In genomic region chr16:2827831-2828520, GRCh38 we compare ENCODE assay signal across 19 cellular contexts. TPM values are rescaled to one million over a fixed set of nuclear protein-coding genes. Genes with fewer than 3 reads are reported as not detected.
"Had no signal": no experiment of that assay in that cellular context is flagged by ENCODE, and none has a peak within 500 bp of the region (broad histone marks: within the 10 kb centered on the region; RNA-seq: fewer than 3 reads in every experiment).

No MANE protein-coding gene starts in this region.

- DNase-seq: activated CD4-positive, alpha-beta T cell treated with anti-CD3 and anti-CD28 coated beads, Interleukin-2, amount 50 U/mL, for 1 hour; activated CD4-positive, CD25-positive, alpha-beta regulatory T cell treated with anti-CD3 and anti-CD28 coated beads, Interleukin-2, amount 50 U/mL, for 72 hours; activated CD8-positive, alpha-beta memory T cell treated with anti-CD3 and anti-CD28 coated beads for 24 hours; activated gamma-delta T cell; foreskin melanocyte; naive thymus-derived CD8-positive, alpha-beta T cell; stimulated activated CD4-positive, alpha-beta T cell treated with anti-CD3 and anti-CD28 coated beads, Interleukin-4, amount 100 ng/mL, for 4 hours; T-helper 17 cell; testis had no signal

- H3K36me3 ChIP-seq: neutrophil, upper lobe of left lung had no signal

- H3K27ac ChIP-seq: neutrophil, parathyroid adenoma, testis, upper lobe of left lung had no signal

- H3K9me3 Mint-ChIP-seq: activated naive CD4-positive, alpha-beta T cell treated with anti-CD3 and anti-CD28 coated beads, Interleukin-2, amount 50 U/mL, for 24 hours; naive thymus-derived CD8-positive, alpha-beta T cell; stimulated activated memory B cell treated with anti-CD40 and anti-IgM and Interleukin-4, amounts not matched to agents 10 μg/mL and 1 μg/mL and 100 μg/mL, for 72 hours had no signal

- H3K4me3 ChIP-seq: testis, upper lobe of left lung had no signal

- H3K27ac Mint-ChIP-seq: activated naive CD4-positive, alpha-beta T cell treated with anti-CD3 and anti-CD28 coated beads, Interleukin-2, amount 50 U/mL, for 24 hours; stimulated activated memory B cell treated with anti-CD40 and anti-IgM and Interleukin-4, amounts not matched to agents 10 μg/mL and 1 μg/mL and 100 μg/mL, for 72 hours; T-helper 17 cell had no signal

- H3K27me3 Mint-ChIP-seq: activated naive CD4-positive, alpha-beta T cell treated with anti-CD3 and anti-CD28 coated beads, Interleukin-2, amount 50 U/mL, for 24 hours had no signal

- H3K9ac ChIP-seq: parathyroid adenoma had no signal

- H3K36me3 Mint-ChIP-seq: activated naive CD4-positive, alpha-beta T cell treated with anti-CD3 and anti-CD28 coated beads, Interleukin-2, amount 50 U/mL, for 24 hours; naive thymus-derived CD8-positive, alpha-beta T cell; stimulated activated memory B cell treated with anti-CD40 and anti-IgM and Interleukin-4, amounts not matched to agents 10 μg/mL and 1 μg/mL and 100 μg/mL, for 72 hours had no signal

- ATAC-seq: naive thymus-derived CD8-positive, alpha-beta T cell; sciatic nerve; stimulated activated memory B cell treated with anti-CD40 and anti-IgM and Interleukin-4, amounts not matched to agents 10 μg/mL and 1 μg/mL and 100 μg/mL, for 72 hours; T-helper 17 cell had no signal

- H3K9me3 ChIP-seq: neutrophil, testis, upper lobe of left lung had no signal

- H3K4me3 Mint-ChIP-seq: activated naive CD4-positive, alpha-beta T cell treated with anti-CD3 and anti-CD28 coated beads, Interleukin-2, amount 50 U/mL, for 24 hours; naive thymus-derived CD8-positive, alpha-beta T cell; stimulated activated memory B cell treated with anti-CD40 and anti-IgM and Interleukin-4, amounts not matched to agents 10 μg/mL and 1 μg/mL and 100 μg/mL, for 72 hours; T-helper 17 cell had no signal

- H3K4me1 Mint-ChIP-seq: activated naive CD4-positive, alpha-beta T cell treated with anti-CD3 and anti-CD28 coated beads, Interleukin-2, amount 50 U/mL, for 24 hours; stimulated activated memory B cell treated with anti-CD40 and anti-IgM and Interleukin-4, amounts not matched to agents 10 μg/mL and 1 μg/mL and 100 μg/mL, for 72 hours had no signal

- H3K4me1 ChIP-seq: testis had no signal

- H2AFZ ChIP-seq: parathyroid adenoma had no signal

- H3K27me3 ChIP-seq: neutrophil, testis, upper lobe of left lung had no signal

RNA-seq across cellular contexts. Expression of gene ZG16B, which starts 2.1 kb away (rescaled TPM):
- total RNA-seq: mesenteric fat pad; naive thymus-derived CD8-positive, alpha-beta T cell; sciatic nerve; T-helper 17 cell had no signal
- polyA plus RNA-seq: naive thymus-derived CD8-positive, alpha-beta T cell had no signal

RNA-seq across cellular contexts. Expression of gene PRSS21, which starts 10.9 kb away (rescaled TPM):
- total RNA-seq: mesenteric fat pad had no signal

RNA-seq across cellular contexts. Expression of gene PRSS41, which starts 29.7 kb away (rescaled TPM):
- total RNA-seq: dermis microvascular lymphatic vessel endothelial cell; epithelial cell of proximal tubule; lower leg skin; mesenteric fat pad; naive thymus-derived CD8-positive, alpha-beta T cell; sciatic nerve; T-helper 17 cell had no signal
- polyA plus RNA-seq: naive thymus-derived CD8-positive, alpha-beta T cell had no signal

RNA-seq across cellular contexts. Expression of gene PRSS22, which starts 30.0 kb away (rescaled TPM):
- total RNA-seq: dermis microvascular lymphatic vessel endothelial cell; mesenteric fat pad; naive thymus-derived CD8-positive, alpha-beta T cell; testis had no signal
- polyA plus RNA-seq: naive thymus-derived CD8-positive, alpha-beta T cell had no signal

RNA-seq across cellular contexts. Expression of gene PRSS33, which starts 40.6 kb away (rescaled TPM):
- total RNA-seq: dermis microvascular lymphatic vessel endothelial cell; epithelial cell of proximal tubule; lower leg skin; mesenteric fat pad; naive thymus-derived CD8-positive, alpha-beta T cell; sciatic nerve; T-helper 17 cell had no signal
